Comparison of ENCODE assay signal across 1 cellular context in genomic region chr10:124802313-124802675, GRCh38.
TF ChIP-seq lines count a peak whose summit lies in the region.

No MANE protein-coding gene starts in this region.

TF ChIP-seq in IMR-90, 13 proteins besides CTCF, POLR2A, EP300 and RAD21 (continued from another document):
- TF ChIP-seq USF2 (IDR thresholded peaks at IDR 0.05; ENCODE audit: low read depth, low read length) (no peak), ELK1 (IDR thresholded peaks at IDR 0.05; ENCODE audit: borderline replicate concordance, low read depth, low read length) (no peak), NFE2L2 (IDR thresholded peaks at IDR 0.05; ENCODE audit: low read depth, low read length) (no peak)
